8 cellular contexts compared by ENCODE assay signal in the genomic region with DNA sequence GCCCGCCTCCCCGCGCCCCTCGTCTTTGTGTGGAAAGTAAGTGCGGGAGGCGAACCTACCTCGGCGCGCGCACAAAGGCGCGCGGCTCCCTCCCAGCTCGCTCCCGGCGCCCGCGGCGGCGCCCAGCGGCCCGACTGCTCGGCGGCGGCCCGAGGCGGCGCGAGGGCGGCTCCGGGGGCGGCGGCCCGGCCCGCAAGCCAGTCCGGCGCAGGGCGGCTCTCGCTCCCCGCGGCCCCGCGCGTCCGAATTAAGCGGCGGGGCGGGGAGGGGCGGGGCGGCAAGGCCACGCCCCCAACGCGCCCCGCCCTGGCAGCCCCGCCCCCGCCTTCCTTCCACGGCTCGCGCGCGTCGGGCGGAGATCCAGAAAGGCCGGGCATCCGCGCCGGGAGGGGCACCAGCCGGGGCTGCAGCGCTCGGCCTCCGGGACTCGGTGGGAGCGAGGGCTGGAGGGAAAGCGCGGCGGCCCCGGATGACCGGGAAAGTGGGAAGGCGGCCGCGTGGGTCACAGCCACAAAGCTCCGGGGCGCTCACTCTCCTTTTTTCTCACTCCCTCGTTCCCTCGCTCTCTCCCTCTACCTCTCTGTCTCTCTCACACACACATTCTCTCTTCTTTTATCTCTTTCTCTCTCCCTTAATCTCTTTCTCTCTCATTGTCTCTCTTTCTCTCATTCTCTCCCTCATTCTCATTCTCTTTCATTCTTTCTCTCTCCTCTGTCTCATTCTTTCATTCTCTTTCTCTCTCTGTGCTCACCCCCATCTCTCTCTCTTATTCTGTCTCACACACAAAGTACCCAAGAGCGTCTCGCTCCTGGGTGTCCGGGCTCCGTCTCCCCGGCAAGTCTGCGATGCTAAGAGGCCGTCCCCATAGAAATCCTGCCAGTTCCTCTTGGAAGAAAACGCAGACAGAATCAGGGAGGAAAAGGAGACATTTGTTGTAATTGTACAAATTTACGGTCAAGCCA.
DNase-seq lines count a peak whose midpoint lies in the region; ATAC-seq and TF ChIP-seq lines count a peak whose summit lies in the region.

No MANE protein-coding gene starts in this region.

- no peaks in the 10 kb centered on the region for H3K27me3 ChIP-seq in CD4-positive, alpha-beta memory T cell (ENCODE audit: insufficient read depth, low read length)
- no peaks in the 10 kb centered on the region for H3K27me3 ChIP-seq in neutrophil
- no peaks in the 10 kb centered on the region for H3K27me3 ChIP-seq in testis

- H3K4me1 ChIP-seq in CD4-positive, alpha-beta memory T cell (ENCODE audit: insufficient read depth, low read length): peaks cover 43% of the 10 kb centered on the region
- H3K4me1 ChIP-seq in neutrophil (ENCODE audit: control insufficient read depth in 1 of 2, insufficient read depth in 1 of 2, low read depth in 1 of 2, low read length in 1 of 2): peaks cover 63 to 71% of the 10 kb centered on the region in 2 experiments
- peaks cover 5% of the 10 kb centered on the region for H3K4me1 ChIP-seq in testis

- H3K36me3 ChIP-seq in CD4-positive, alpha-beta memory T cell (ENCODE audit: insufficient read depth, low read length): peaks cover 5% of the 10 kb centered on the region
- H3K36me3 ChIP-seq in neutrophil: peaks cover 13% of the 10 kb centered on the region
- H3K36me3 ChIP-seq in testis (ENCODE audit: low read depth, missing control alignments): no peaks in the 10 kb centered on the region

- POLR2A ChIA-PET in CD4-positive, alpha-beta memory T cell (lab: Charles Lee; ENCODE audit: partially characterized antibody): interaction anchor here (1.0 to 3.0 kb wide), 19 partner anchors 17 to 234 kb away, joined by 3 to 25 read pairs (median 5); a partner anchor contains a TSS
- POLR2A ChIA-PET in RWPE1 (lab: Yijun Ruan, JAX; ENCODE audit: low non-redundant PET): no interaction called here

- intact Hi-C loops in CD4-positive, alpha-beta memory T cell (cut with micrococcal nuclease): loop anchor here (1.0 to 5.0 kb wide), 5 partner anchors 21 to 273 kb away; a partner anchor contains a TSS
- intact Hi-C loops in testis (cut with DNase I; ENCODE audit: low total_unique reads): no loop called here

- H3K9me3 ChIP-seq in CD4-positive, alpha-beta memory T cell (ENCODE audit: control insufficient read depth in 1 of 2, low read length in 2 of 2): no peaks in the 10 kb centered on the region
- H3K9me3 ChIP-seq in neutrophil: no peaks in the 10 kb centered on the region
- no peaks in the 10 kb centered on the region for H3K9me3 ChIP-seq in testis

- H3K4me3 ChIP-seq in CD4-positive, alpha-beta memory T cell (ENCODE audit: low read length in 2 of 2): peak overlapping the region; percentile 48 to 86
- H3K4me3 ChIP-seq in neutrophil (ENCODE audit: low read depth in 1 of 2, low read length in 1 of 2): peak overlapping the region; percentile 80 to 86
- H3K4me3 ChIP-seq in testis: peak overlapping the region; percentile 56 to 68

- peak; percentile 45 for ATAC-seq in GM19438 (IDR thresholded peaks at IDR 0.05; ENCODE audit: low read depth, unreplicated experiment)

- H3K4me1 Mint-ChIP-seq in CD4-positive, alpha-beta memory T cell: peaks cover 38 to 59% (median 49%) of the 10 kb centered on the region in 4 donors
- H3K4me1 Mint-ChIP-seq in activated naive CD4-positive, alpha-beta T cell treated with anti-CD3 and anti-CD28 coated beads, Interleukin-2, amount 50 U/mL, for 24 hours: peaks cover 81% of the 10 kb centered on the region

- H3K27me3 Mint-ChIP-seq in CD4-positive, alpha-beta memory T cell: no peaks in the 10 kb centered on the region
- no peaks in the 10 kb centered on the region for H3K27me3 Mint-ChIP-seq in activated naive CD4-positive, alpha-beta T cell treated with anti-CD3 and anti-CD28 coated beads, Interleukin-2, amount 50 U/mL, for 24 hours

- DNase-seq in CD4-positive, alpha-beta memory T cell: peak; percentile 67 to 79 (median 70)
- peak; percentile 64 for DNase-seq in HK-2 (ENCODE audit: unreplicated experiment)
- DNase-seq in RWPE1 (ENCODE audit: low spot score): peak; percentile 65
- DNase-seq in globus pallidus (ENCODE audit: low spot score): peak; percentile 88
- DNase-seq in testis: peak; percentile 87

- TF ChIP-seq POLR2A in testis (IDR thresholded peaks at IDR 0.05): no peak

- peak overlapping the region; percentile 89 to 100 (median 96) for H3K4me3 Mint-ChIP-seq in CD4-positive, alpha-beta memory T cell
- H3K4me3 Mint-ChIP-seq in activated naive CD4-positive, alpha-beta T cell treated with anti-CD3 and anti-CD28 coated beads, Interleukin-2, amount 50 U/mL, for 24 hours: peak overlapping the region; percentile 99

- CTCF ChIA-PET in CD4-positive, alpha-beta memory T cell (lab: Charles Lee; ENCODE audit: partially characterized antibody): interaction anchor here (1.1 to 1.4 kb wide), 2 partner anchors 51 to 62 kb away, joined by 3 to 5 read pairs; no protein-coding TSS in a partner anchor
- CTCF ChIA-PET in RWPE1 (lab: Yijun Ruan, JAX): interaction anchor here (0.6 to 0.9 kb wide), 2 partner anchors 67 to 68 kb away, joined by 3 read pairs; no protein-coding TSS in a partner anchor

- H3K9me3 Mint-ChIP-seq in CD4-positive, alpha-beta memory T cell: no peaks in the 10 kb centered on the region
- H3K9me3 Mint-ChIP-seq in activated naive CD4-positive, alpha-beta T cell treated with anti-CD3 and anti-CD28 coated beads, Interleukin-2, amount 50 U/mL, for 24 hours: no peaks in the 10 kb centered on the region

- H3K27ac ChIP-seq in CD4-positive, alpha-beta memory T cell (ENCODE audit: low read depth, low read length): peak overlapping the region; percentile 76
- H3K27ac ChIP-seq in RWPE1 (peak overlapping the region; percentile 31; the same call in 1 of the 2 replicates), neutrophil (peak overlapping the region; percentile 92), testis (peak overlapping the region; percentile 66 to 77)

- H3K36me3 Mint-ChIP-seq in CD4-positive, alpha-beta memory T cell: peaks cover 23 to 39% of the 10 kb centered on the region in 2 donors
- peaks cover 20% of the 10 kb centered on the region for H3K36me3 Mint-ChIP-seq in activated naive CD4-positive, alpha-beta T cell treated with anti-CD3 and anti-CD28 coated beads, Interleukin-2, amount 50 U/mL, for 24 hours

- 1% methylated on average over 31 to 32 of the region's 94 CpGs for WGBS in testis, 2 donors

- H3K27ac Mint-ChIP-seq in CD4-positive, alpha-beta memory T cell: peak overlapping the region; percentile 92 to 100 (median 97)
- peak overlapping the region; percentile 100 for H3K27ac Mint-ChIP-seq in activated naive CD4-positive, alpha-beta T cell treated with anti-CD3 and anti-CD28 coated beads, Interleukin-2, amount 50 U/mL, for 24 hours

- TF ChIP-seq CTCF in RWPE1 (conservative IDR thresholded peaks at IDR 0.05; ENCODE audit: low read depth): no peak
- no peak for TF ChIP-seq CTCF in neutrophil (IDR thresholded peaks at IDR 0.05)
- TF ChIP-seq CTCF in testis (IDR thresholded peaks at IDR 0.05): no peak

Comparison
In these comparisons a context has a peak if more than half of its experiments do, and no peak if none do; other contexts are left out.
1. Peak in every context shown above with its lines: DNase-seq, ATAC-seq, H3K4me3 ChIP-seq and H3K27ac ChIP-seq.
2. H3K27ac ChIP-seq: peak in every context shown above with its lines; median percentile 92 in neutrophil; 76 in CD4-positive, alpha-beta memory T cell; 72 in testis; 31 in RWPE1.